ENCODE assay signal across 8 cellular contexts in genomic region chr3:129824926-129825541, GRCh38.
DNase-seq lines count a peak whose midpoint lies in the region; ATAC-seq and TF ChIP-seq lines count a peak whose summit lies in the region.

No MANE protein-coding gene starts in this region.

- peaks cover 11 to 20% of the 10 kb centered on the region in 2 donors for H3K4me1 Mint-ChIP-seq in effector memory CD8-positive, alpha-beta T cell (ENCODE audit: low read depth in 2 of 2)

- H3K27me3 Mint-ChIP-seq in effector memory CD8-positive, alpha-beta T cell = no peaks in the 10 kb centered on the region

- H3K9me3 Mint-ChIP-seq in effector memory CD8-positive, alpha-beta T cell = no peaks in the 10 kb centered on the region

- peak; percentile 47 for TF ChIP-seq CTCF in WI38 (IDR thresholded peaks at IDR 0.05; ENCODE audit: low read depth, low read length)

- H3K27ac Mint-ChIP-seq in effector memory CD8-positive, alpha-beta T cell = no peak overlapping the region

- peaks cover 4% of the 10 kb centered on the region for H3K36me3 Mint-ChIP-seq in effector memory CD8-positive, alpha-beta T cell (ENCODE audit: insufficient read depth)

- peak; percentile 45 for ATAC-seq in GM21723 (IDR thresholded peaks at IDR 0.05; ENCODE audit: unreplicated experiment)
- peak; percentile 41 for ATAC-seq in effector memory CD8-positive, alpha-beta T cell (replicated peaks)

- DNase-seq in COLO829 (ENCODE audit: low spot score) (peak; percentile 36), NCI-H2196 treated with DMSO at 0.1 percent for 48 hours (lab: John Stamatoyannopoulos, UW; ENCODE audit: unreplicated experiment) (peak; percentile 59), mucosa of gallbladder (ENCODE audit: low spot score) (peak; percentile 27), ureter (ENCODE audit: low spot score) (peak; percentile 53), occipital lobe (lab: John Stamatoyannopoulos, UW) (no peak)
- peak; percentile 42 to 53 (median 45) for DNase-seq in effector memory CD8-positive, alpha-beta T cell

- H3K4me3 ChIP-seq in WI38 (ENCODE audit: low read depth, low read length) = no peak overlapping the region

- no peak overlapping the region for H3K4me3 Mint-ChIP-seq in effector memory CD8-positive, alpha-beta T cell
